In genomic region chr19:4745986-4746385, GRCh38 we compare ENCODE assay signal across 19 cellular contexts. TPM values are rescaled to one million over a fixed set of nuclear protein-coding genes. Genes with fewer than 3 reads are reported as not detected.
DNase-seq lines count a peak whose midpoint lies in the region; TF ChIP-seq lines count a peak whose summit lies in the region.
"Had no signal": no experiment of that assay in that cellular context is flagged by ENCODE, and none has a peak within 500 bp of the region (broad histone marks: within the 10 kb centered on the region; RNA-seq: fewer than 3 reads in every experiment).

No MANE protein-coding gene starts in this region.

- H3K4me1 ChIP-seq in BLaER1 (peaks cover 78% of the 10 kb centered on the region), adrenal gland (replicated peaks in 1 of 2) (peaks cover 31 to 40% of the 10 kb centered on the region in 2 donors), testis (peaks cover 42% of the 10 kb centered on the region)

- peak overlapping the region; percentile 84 for H3K4me2 ChIP-seq in BLaER1
- H3K4me2 ChIP-seq: A549, GM23338 had no signal

- no peaks in the 10 kb centered on the region for H4K20me1 ChIP-seq in BLaER1

- no peaks in the 10 kb centered on the region for H3K9me3 Mint-ChIP-seq in osteocyte (ENCODE audit: unreplicated experiment)
- H3K9me3 Mint-ChIP-seq in activated CD4-positive, alpha-beta memory T cell treated with anti-CD3 and anti-CD28 coated beads, Interleukin-2, amount 10 ng/mL, durations not matched to agents 7 days and 5 days, result no peaks in the 10 kb centered on the region
- H3K9me3 Mint-ChIP-seq: CD4-positive, alpha-beta memory T cell; H9 had no signal

- H3K27me3 ChIP-seq in BLaER1 (no peaks in the 10 kb centered on the region), adrenal gland (no peaks in the 10 kb centered on the region), testis (no peaks in the 10 kb centered on the region)

- H3K4me1 Mint-ChIP-seq in osteocyte (ENCODE audit: unreplicated experiment), result peaks cover 9% of the 10 kb centered on the region
- H3K4me1 Mint-ChIP-seq in activated CD4-positive, alpha-beta memory T cell treated with anti-CD3 and anti-CD28 coated beads, Interleukin-2, amount 10 ng/mL, durations not matched to agents 7 days and 5 days, result peaks cover 2% of the 10 kb centered on the region

- H3K36me3 ChIP-seq in BLaER1 (no peaks in the 10 kb centered on the region), adrenal gland (replicated peaks in 1 of 2) (no peaks in the 10 kb centered on the region), testis (ENCODE audit: low read depth, missing control alignments) (no peaks in the 10 kb centered on the region)

- peaks cover 32% of the 10 kb centered on the region for H3K27me3 Mint-ChIP-seq in osteocyte (ENCODE audit: unreplicated experiment)
- H3K27me3 Mint-ChIP-seq in activated CD4-positive, alpha-beta memory T cell treated with anti-CD3 and anti-CD28 coated beads, Interleukin-2, amount 10 ng/mL, durations not matched to agents 7 days and 5 days, result peaks cover 19% of the 10 kb centered on the region

- intact Hi-C loops in adrenal gland (cut with DNase I) (no loop called here), testis (cut with DNase I; ENCODE audit: low total_unique reads) (no loop called here)

- CTCF ChIA-PET in activated CD4-positive, alpha-beta memory T cell treated with anti-CD3 and anti-CD28 coated beads, Interleukin-2, amount 10 ng/mL, durations not matched to agents 7 days and 5 days (lab: Charles Lee), result no interaction called here

- TF ChIP-seq POLR2A in adrenal gland (IDR thresholded peaks at IDR 0.05) (no peak), testis (IDR thresholded peaks at IDR 0.05) (no peak)

- H3K27ac Mint-ChIP-seq in osteocyte (ENCODE audit: unreplicated experiment), result no peak overlapping the region
- H3K27ac Mint-ChIP-seq in activated CD4-positive, alpha-beta memory T cell treated with anti-CD3 and anti-CD28 coated beads, Interleukin-2, amount 10 ng/mL, durations not matched to agents 7 days and 5 days, result no peak overlapping the region
- H3K27ac Mint-ChIP-seq: CD4-positive, alpha-beta memory T cell; GM23338; H9 had no signal

- no peak overlapping the region for H3K4me3 Mint-ChIP-seq in osteocyte (ENCODE audit: unreplicated experiment)
- H3K4me3 Mint-ChIP-seq in activated CD4-positive, alpha-beta memory T cell treated with anti-CD3 and anti-CD28 coated beads, Interleukin-2, amount 10 ng/mL, durations not matched to agents 7 days and 5 days, result no peak overlapping the region
- H3K4me3 Mint-ChIP-seq: CD4-positive, alpha-beta memory T cell; GM23338; H9 had no signal

- H3K9ac ChIP-seq in BLaER1, result no peak overlapping the region

- POLR2A ChIA-PET in activated CD4-positive, alpha-beta memory T cell treated with anti-CD3 and anti-CD28 coated beads, Interleukin-2, amount 10 ng/mL, durations not matched to agents 7 days and 5 days (lab: Charles Lee), result no interaction called here

- H3K27ac ChIP-seq in BLaER1, result no peak overlapping the region
- H3K27ac ChIP-seq in adrenal gland, result peak overlapping the region in 4 of 5 donors; percentile 42 to 92 (median 81)
- peak overlapping the region; percentile 72 to 93 for H3K27ac ChIP-seq in testis
- H3K27ac ChIP-seq: A549 had no signal

- H3K4me3 ChIP-seq in BLaER1 (no peak overlapping the region), adrenal gland (no peak overlapping the region), testis (no peak overlapping the region)
- H3K4me3 ChIP-seq: A549, GM23338 had no signal

- 39 to 58% (median 53%) methylated on average over 6 to 8 of the region's 8 CpGs for WGBS in adrenal gland, 4 donors
- 54 to 71% methylated on average over 8 of the region's 8 CpGs for WGBS in testis, 2 donors

- no peaks in the 10 kb centered on the region for H3K9me3 ChIP-seq in BLaER1
- no peaks in the 10 kb centered on the region for H3K9me3 ChIP-seq in adrenal gland (replicated peaks in 1 of 3)
- no peaks in the 10 kb centered on the region for H3K9me3 ChIP-seq in testis
- H3K9me3 ChIP-seq: A549 had no signal

- peak; percentile 40 for DNase-seq in NCI-H2227 (lab: John Stamatoyannopoulos, UW; ENCODE audit: unreplicated experiment)
- peak in 2 of 7 donors; percentile 50 to 61 for DNase-seq in adrenal gland
- DNase-seq in testis, result peak; percentile 68
- DNase-seq in osteocyte (ENCODE audit: extremely low spot score, unreplicated experiment), result no peak
- no peak for DNase-seq in NCI-H1694 (lab: John Stamatoyannopoulos, UW)
- DNase-seq in activated CD4-positive, alpha-beta memory T cell treated with anti-CD3 and anti-CD28 coated beads, Interleukin-2, amount 10 ng/mL, durations not matched to agents 7 days and 5 days, result no peak
- DNase-seq: 8988T; ACHN; AML-193; Calu3; CD4-positive, alpha-beta memory T cell; COR-L47; DMS79 treated with DMSO at 0.1 percent for 48 hours; GF-D8; H9 had no signal

- TF ChIP-seq CTCF in adrenal gland (IDR thresholded peaks at IDR 0.05) (no peak), testis (IDR thresholded peaks at IDR 0.05) (no peak), osteocyte (IDR thresholded peaks at IDR 0.05) (no peak)

- no peaks in the 10 kb centered on the region for H3K36me3 Mint-ChIP-seq in osteocyte (ENCODE audit: unreplicated experiment)
- H3K36me3 Mint-ChIP-seq in activated CD4-positive, alpha-beta memory T cell treated with anti-CD3 and anti-CD28 coated beads, Interleukin-2, amount 10 ng/mL, durations not matched to agents 7 days and 5 days (ENCODE audit: low read depth), result no peaks in the 10 kb centered on the region
- H3K36me3 Mint-ChIP-seq: CD14-positive monocyte had no signal

RNA-seq across cellular contexts. Expression of gene DPP9, which starts 22.3 kb away (rescaled TPM):
- total RNA-seq in adrenal gland (100 to 1,000 TPM in 1 of 8 donors, 10 to 100 TPM in 7; 35.2 to 117 (median 50.9) TPM), testis (10 to 100 TPM; 65.1 to 74.2 TPM), osteocyte (45.6 and 54.8 TPM in 2 replicates)
- polyA plus RNA-seq in adrenal gland (10 to 100 TPM; 14.6 to 56.3 (median 32.1) TPM), testis (ENCODE audit: insufficient read depth, low read depth, low replicate concordance) (24.6 TPM)
- 10 to 100 TPM; 67.6 to 78.3 TPM for total RNA-seq in activated CD4-positive, alpha-beta memory T cell treated with anti-CD3 and anti-CD28 coated beads, Interleukin-2, amount 10 ng/mL, durations not matched to agents 7 days and 5 days

RNA-seq across cellular contexts. Expression of gene FEM1A, which starts 45.5 kb away (rescaled TPM):
- 10 to 100 TPM; 11.0 to 25.8 (median 18.1) TPM for total RNA-seq in adrenal gland
- 1 to 10 TPM; 3.6 to 5.9 (median 4.3) TPM for polyA plus RNA-seq in adrenal gland
- total RNA-seq in testis, result 10 to 100 TPM; 14.3 to 15.8 TPM
- polyA plus RNA-seq in testis (ENCODE audit: insufficient read depth, low read depth, low replicate concordance), result 7.5 TPM
- 12.0 and 13.2 TPM in 2 replicates for total RNA-seq in osteocyte
- 10 to 100 TPM; 10.2 to 10.3 TPM for total RNA-seq in activated CD4-positive, alpha-beta memory T cell treated with anti-CD3 and anti-CD28 coated beads, Interleukin-2, amount 10 ng/mL, durations not matched to agents 7 days and 5 days

Comparison
In these comparisons a context has a peak if more than half of its experiments do, and no peak if none do; other contexts are left out.
1. DNase-seq: peak in NCI-H2227 (single experiment) and testis (single experiment); none in osteocyte (single experiment), NCI-H1694 (single experiment) and activated CD4-positive, alpha-beta memory T cell treated with anti-CD3 and anti-CD28 coated beads, Interleukin-2, amount 10 ng/mL, durations not matched to agents 7 days and 5 days (single experiment).